ENCODE assay signal across 23 cellular contexts in genomic region chrX:148649145-148649645, GRCh38.
"Had no signal": no experiment of that assay in that cellular context is flagged by ENCODE, and none has a peak within 500 bp of the region (broad histone marks: within the 10 kb centered on the region; RNA-seq: fewer than 3 reads in every experiment).

No MANE protein-coding gene starts in this region.

- ATAC-seq: heart right ventricle; left colon; naive thymus-derived CD4-positive, alpha-beta T cell; sciatic nerve; stimulated activated effector memory CD8-positive, alpha-beta T cell treated with anti-CD3 and anti-CD28 coated beads, Interleukin-12 subunit alpha, Interleukin-12 subunit beta, amount 100 ng/mL, for 72 hours; stimulated activated naive CD8-positive, alpha-beta T cell treated with anti-CD3 and anti-CD28 coated beads, Interleukin-15, amount 100 ng/mL, for 72 hours had no signal

- H3K4me2 ChIP-seq: neural progenitor cell had no signal

- FAIRE-seq: keratinocyte, small intestine, TTC549 had no signal

- H3K27me3 Mint-ChIP-seq: activated naive CD8-positive, alpha-beta T cell treated with anti-CD3 and anti-CD28 coated beads, Interleukin-2, amount 10 ng/mL, durations not matched to agents 7 days and 5 days; naive thymus-derived CD4-positive, alpha-beta T cell; stimulated activated naive CD8-positive, alpha-beta T cell treated with anti-CD3 and anti-CD28 coated beads, Interleukin-15, amount 100 ng/mL, for 72 hours had no signal

- H2AFZ ChIP-seq: neural progenitor cell had no signal

- H3K4me3 ChIP-seq: coronary artery, esophagus squamous epithelium, heart right ventricle, neural progenitor cell, tibial artery had no signal

- H3K36me3 Mint-ChIP-seq: activated naive CD8-positive, alpha-beta T cell treated with anti-CD3 and anti-CD28 coated beads, Interleukin-2, amount 10 ng/mL, durations not matched to agents 7 days and 5 days; neural progenitor cell; stimulated activated effector memory CD8-positive, alpha-beta T cell treated with anti-CD3 and anti-CD28 coated beads, Interleukin-12 subunit alpha, Interleukin-12 subunit beta, amount 100 ng/mL, for 72 hours had no signal

- H3K9me3 ChIP-seq: esophagus squamous epithelium, heart right ventricle, tibial artery had no signal

- DNase-seq: activated CD4-positive, alpha-beta T cell treated with anti-CD3 and anti-CD28 coated beads for 1 hour; activated CD4-positive, alpha-beta T cell treated with anti-CD3 and anti-CD28 coated beads, Interleukin-2, amount 50 U/mL, for 1 hour; activated naive CD4-positive, alpha-beta T cell treated with anti-CD3 and anti-CD28 coated beads for 36 hours; activated naive CD8-positive, alpha-beta T cell treated with anti-CD3 and anti-CD28 coated beads, Interleukin-2, amount 10 ng/mL, durations not matched to agents 7 days and 5 days; activated T-cell treated with anti-CD3 and anti-CD28 coated beads, Interleukin-2, amount 50 U/mL, for 1 hour; amygdala; esophagus squamous epithelium; foreskin fibroblast; heart right ventricle; left colon; naive thymus-derived CD4-positive, alpha-beta T cell; small intestine; stimulated activated CD4-positive, alpha-beta T cell treated with anti-CD3 and anti-CD28 coated beads, Interleukin-2, amount 100 ng/mL, for 24 hours; stimulated activated naive CD8-positive, alpha-beta T cell treated with anti-CD3 and anti-CD28 coated beads, Interleukin-15, amount 100 ng/mL, for 72 hours; T-helper 1 cell; tibial artery had no signal

- H3K36me3 ChIP-seq: esophagus squamous epithelium, heart right ventricle, neural progenitor cell, tibial artery had no signal

- H3K27ac ChIP-seq: coronary artery, esophagus squamous epithelium, heart right ventricle, neural progenitor cell, tibial artery had no signal

- H3K4me3 Mint-ChIP-seq: activated naive CD4-positive, alpha-beta T cell treated with anti-CD3 and anti-CD28 coated beads for 36 hours; activated naive CD8-positive, alpha-beta T cell treated with anti-CD3 and anti-CD28 coated beads, Interleukin-2, amount 10 ng/mL, durations not matched to agents 7 days and 5 days; central memory CD8-positive, alpha-beta T cell; naive thymus-derived CD4-positive, alpha-beta T cell; neural progenitor cell; stimulated activated effector memory CD8-positive, alpha-beta T cell treated with anti-CD3 and anti-CD28 coated beads, Interleukin-12 subunit alpha, Interleukin-12 subunit beta, amount 100 ng/mL, for 72 hours; stimulated activated naive CD8-positive, alpha-beta T cell treated with anti-CD3 and anti-CD28 coated beads, Interleukin-15, amount 100 ng/mL, for 72 hours had no signal

- H3K4me1 ChIP-seq: esophagus squamous epithelium, heart right ventricle, neural progenitor cell, tibial artery had no signal

- H3K27ac Mint-ChIP-seq: activated naive CD4-positive, alpha-beta T cell treated with anti-CD3 and anti-CD28 coated beads for 36 hours; activated naive CD8-positive, alpha-beta T cell treated with anti-CD3 and anti-CD28 coated beads, Interleukin-2, amount 10 ng/mL, durations not matched to agents 7 days and 5 days; naive thymus-derived CD4-positive, alpha-beta T cell; neural progenitor cell; stimulated activated effector memory CD8-positive, alpha-beta T cell treated with anti-CD3 and anti-CD28 coated beads, Interleukin-12 subunit alpha, Interleukin-12 subunit beta, amount 100 ng/mL, for 72 hours; stimulated activated naive CD8-positive, alpha-beta T cell treated with anti-CD3 and anti-CD28 coated beads, Interleukin-15, amount 100 ng/mL, for 72 hours had no signal

- H3K9ac ChIP-seq: neural progenitor cell had no signal

- H3K9me3 Mint-ChIP-seq: activated naive CD8-positive, alpha-beta T cell treated with anti-CD3 and anti-CD28 coated beads, Interleukin-2, amount 10 ng/mL, durations not matched to agents 7 days and 5 days; central memory CD8-positive, alpha-beta T cell; stimulated activated naive CD8-positive, alpha-beta T cell treated with anti-CD3 and anti-CD28 coated beads, Interleukin-15, amount 100 ng/mL, for 72 hours had no signal

- H3K4me1 Mint-ChIP-seq: activated naive CD8-positive, alpha-beta T cell treated with anti-CD3 and anti-CD28 coated beads, Interleukin-2, amount 10 ng/mL, durations not matched to agents 7 days and 5 days; central memory CD8-positive, alpha-beta T cell; stimulated activated effector memory CD8-positive, alpha-beta T cell treated with anti-CD3 and anti-CD28 coated beads, Interleukin-12 subunit alpha, Interleukin-12 subunit beta, amount 100 ng/mL, for 72 hours; stimulated activated naive CD8-positive, alpha-beta T cell treated with anti-CD3 and anti-CD28 coated beads, Interleukin-15, amount 100 ng/mL, for 72 hours had no signal

- H3K27me3 ChIP-seq: esophagus squamous epithelium, heart right ventricle, neural progenitor cell, tibial artery had no signal
